ENCODE assay signal across 9 cellular contexts in genomic region chr20:35601990-35602389, GRCh38. TPM values are rescaled to one million over a fixed set of nuclear protein-coding genes. Genes with fewer than 3 reads are reported as not detected.
A peak's percentile ranks its signal among the peaks of the same experiment; 100 is the strongest.
DNase-seq lines count a peak whose midpoint lies in the region; ATAC-seq and TF ChIP-seq lines count a peak whose summit lies in the region.
"Had no signal": no experiment of that assay in that cellular context is flagged by ENCODE, and none has a peak within 500 bp of the region (broad histone marks: within the 10 kb centered on the region; RNA-seq: fewer than 3 reads in every experiment).

No MANE protein-coding gene starts in this region.

- no peak overlapping the region for H3K27ac Mint-ChIP-seq in CD4-positive, CD25-positive, alpha-beta regulatory T cell
- H3K27ac Mint-ChIP-seq in activated CD4-positive, alpha-beta T cell treated with anti-CD3 and anti-CD28 coated beads for 36 hours = no peak overlapping the region

- H3K36me3 Mint-ChIP-seq in CD4-positive, CD25-positive, alpha-beta regulatory T cell = no peaks in the 10 kb centered on the region
- H3K36me3 Mint-ChIP-seq in activated CD4-positive, alpha-beta T cell treated with anti-CD3 and anti-CD28 coated beads for 36 hours (ENCODE audit: low read depth) = no peaks in the 10 kb centered on the region

- TF ChIP-seq POLR2A in prostate gland (IDR thresholded peaks at IDR 0.05) = no peak

- intact Hi-C loops in prostate gland (cut with DNase I) = loop anchor here (5.0 kb wide), 2 partner anchors 95 to 285 kb away; partner anchors contain the start of genes NFS1 and ROMO1
- intact Hi-C loops in activated CD4-positive, alpha-beta T cell treated with anti-CD3 and anti-CD28 coated beads for 36 hours (cut with DNase I, micrococcal nuclease) = loop anchor here (1.0 to 5.0 kb wide), 8 partner anchors 13 to 352 kb away; partner anchors contain the start of genes NFS1 (in 2 of the 2), ROMO1 (in 2 of the 2), CPNE1 (in 1 of the 2) and RBM12 (in 1 of the 2)

- H3K9me3 Mint-ChIP-seq in CD4-positive, CD25-positive, alpha-beta regulatory T cell = peaks cover 0 to 2% (median 0%) of the 10 kb centered on the region in 7 donors
- H3K9me3 Mint-ChIP-seq in activated CD4-positive, alpha-beta T cell treated with anti-CD3 and anti-CD28 coated beads for 36 hours (ENCODE audit: low read depth) = no peaks in the 10 kb centered on the region

- peaks cover 57% of the 10 kb centered on the region for H3K27me3 Mint-ChIP-seq in CD4-positive, CD25-positive, alpha-beta regulatory T cell
- peaks cover 23% of the 10 kb centered on the region for H3K27me3 Mint-ChIP-seq in activated CD4-positive, alpha-beta T cell treated with anti-CD3 and anti-CD28 coated beads for 36 hours

- H3K4me1 ChIP-seq in CD4-positive, CD25-positive, alpha-beta regulatory T cell (ENCODE audit: control insufficient read depth, insufficient read depth, low read length, poor library complexity, severe bottlenecking) = peaks cover 18% of the 10 kb centered on the region
- H3K4me1 ChIP-seq in RWPE2 (ENCODE audit: insufficient read depth, poor library complexity, severe bottlenecking) (peaks cover 2% of the 10 kb centered on the region), prostate gland (replicated peaks) (no peaks in the 10 kb centered on the region), SJCRH30 (peaks cover 19% of the 10 kb centered on the region)

- 25% methylated on average over 30 of the region's 30 CpGs for WGBS in prostate gland

- no peaks in the 10 kb centered on the region for H3K27me3 ChIP-seq in CD4-positive, CD25-positive, alpha-beta regulatory T cell (ENCODE audit: control insufficient read depth, insufficient read depth, low read length)
- H3K27me3 ChIP-seq in RWPE2 (ENCODE audit: insufficient read depth, poor library complexity, severe bottlenecking) = peaks cover 9% of the 10 kb centered on the region
- H3K27me3 ChIP-seq in prostate gland (replicated peaks; ENCODE audit: insufficient read depth) = no peaks in the 10 kb centered on the region
- H3K27me3 ChIP-seq in SJCRH30 = no peaks in the 10 kb centered on the region

- no peaks in the 10 kb centered on the region for H3K9me3 ChIP-seq in CD4-positive, CD25-positive, alpha-beta regulatory T cell (ENCODE audit: control insufficient read depth in 2 of 2, low read length in 2 of 2)
- H3K9me3 ChIP-seq in RWPE2 (ENCODE audit: severe bottlenecking) = no peaks in the 10 kb centered on the region
- no peaks in the 10 kb centered on the region for H3K9me3 ChIP-seq in prostate gland
- H3K9me3 ChIP-seq in SJCRH30 (replicated peaks) = no peaks in the 10 kb centered on the region

- DNase-seq in CD4-positive, CD25-positive, alpha-beta regulatory T cell = no peak
- peak; percentile 85 for DNase-seq in RWPE2 (ENCODE audit: low spot score)
- no peak for DNase-seq in fibroblast of villous mesenchyme (ENCODE audit: low read depth)
- DNase-seq in prostate gland (ENCODE audit: low spot score) = no peak
- DNase-seq in SJCRH30 = no peak
- DNase-seq in activated CD4-positive, alpha-beta T cell treated with anti-CD3 and anti-CD28 coated beads for 36 hours = no peak
- DNase-seq in NCI-H146 treated with DMSO at 0.1 percent for 48 hours (lab: John Stamatoyannopoulos, UW; ENCODE audit: unreplicated experiment) = no peak
- DNase-seq: cortex of kidney had no signal

- no peak overlapping the region for H3K27ac ChIP-seq in CD4-positive, CD25-positive, alpha-beta regulatory T cell (ENCODE audit: insufficient read depth, low read length, poor library complexity, severe bottlenecking)
- H3K27ac ChIP-seq in RWPE2 (ENCODE audit: poor library complexity, severe bottlenecking) (no peak overlapping the region), prostate gland (no peak overlapping the region), SJCRH30 (no peak overlapping the region)

- peaks cover 0 to 16% (median 8%) of the 10 kb centered on the region in 4 donors for H3K4me1 Mint-ChIP-seq in CD4-positive, CD25-positive, alpha-beta regulatory T cell
- peaks cover 5% of the 10 kb centered on the region for H3K4me1 Mint-ChIP-seq in activated CD4-positive, alpha-beta T cell treated with anti-CD3 and anti-CD28 coated beads for 36 hours

- H3K4me3 ChIP-seq in CD4-positive, CD25-positive, alpha-beta regulatory T cell (ENCODE audit: low read depth, low read length) = no peak overlapping the region
- H3K4me3 ChIP-seq in RWPE2 (ENCODE audit: severe bottlenecking) = peak overlapping the region; percentile 22
- peak overlapping the region; percentile 59 for H3K4me3 ChIP-seq in fibroblast of villous mesenchyme (ENCODE audit: low read depth, low read length)
- peak overlapping the region; percentile 27 to 42 for H3K4me3 ChIP-seq in prostate gland
- no peak overlapping the region for H3K4me3 ChIP-seq in SJCRH30

- TF ChIP-seq CTCF in RWPE2 (IDR thresholded peaks at IDR 0.05; ENCODE audit: poor library complexity, severe bottlenecking) (no peak), fibroblast of villous mesenchyme (IDR thresholded peaks at IDR 0.05; ENCODE audit: insufficient read depth, low read depth, low read length) (no peak), prostate gland (IDR thresholded peaks at IDR 0.05) (no peak)

- no peaks in the 10 kb centered on the region for H3K36me3 ChIP-seq in CD4-positive, CD25-positive, alpha-beta regulatory T cell (ENCODE audit: control insufficient read depth, insufficient read depth, low read length)
- H3K36me3 ChIP-seq in RWPE2 (ENCODE audit: low read depth) = no peaks in the 10 kb centered on the region
- no peaks in the 10 kb centered on the region for H3K36me3 ChIP-seq in prostate gland
- no peaks in the 10 kb centered on the region for H3K36me3 ChIP-seq in SJCRH30

- peak overlapping the region in 3 of 4 donors; percentile 52 to 58 (median 58) for H3K4me3 Mint-ChIP-seq in CD4-positive, CD25-positive, alpha-beta regulatory T cell
- H3K4me3 Mint-ChIP-seq in activated CD4-positive, alpha-beta T cell treated with anti-CD3 and anti-CD28 coated beads for 36 hours = no peak overlapping the region

- POLR2A ChIA-PET in activated CD4-positive, alpha-beta T cell treated with anti-CD3 and anti-CD28 coated beads for 36 hours (lab: Charles Lee) = interaction anchor here (0.6 to 1.0 kb wide), 3 partner anchors 17 to 352 kb away, joined by 3 to 8 read pairs (median 4); partner anchors contain the start of gene SCAND1

- no peak for ATAC-seq in CD4-positive, CD25-positive, alpha-beta regulatory T cell (ENCODE audit: low read depth in 2 of 2)
- ATAC-seq in RWPE2 (ENCODE audit: low read depth) (no peak), HG02973 (IDR thresholded peaks at IDR 0.05; ENCODE audit: unreplicated experiment) (no peak)
- no peak for ATAC-seq in activated CD4-positive, alpha-beta T cell treated with anti-CD3 and anti-CD28 coated beads for 36 hours

- CTCF ChIA-PET in activated CD4-positive, alpha-beta T cell treated with anti-CD3 and anti-CD28 coated beads for 36 hours (lab: Charles Lee) = interaction anchor here (0.6 to 1.8 kb wide), 9 partner anchors 8 to 292 kb away, joined by 3 to 7 read pairs (median 4); partner anchors contain the start of gene SPAG4

RNA-seq across cellular contexts. Expression of gene SPAG4, which starts 13.6 kb away (rescaled TPM):
- total RNA-seq in CD4-positive, CD25-positive, alpha-beta regulatory T cell = 21.8 TPM
- 1 to 10 TPM in 1 of 4 donors, under 1 TPM in 3; 0.11 to 1.2 (median 0.34) TPM for polyA plus RNA-seq in CD4-positive, CD25-positive, alpha-beta regulatory T cell
- 5.6 and 8.1 TPM in 2 replicates for total RNA-seq in fibroblast of villous mesenchyme
- 10 to 100 TPM in 1 of 2 donors, under 1 TPM in 1; 0.91 to 10.4 TPM for total RNA-seq in prostate gland
- 3.5 and 4.3 TPM in 2 replicates for total RNA-seq in SJCRH30 (2014; rRNA removed; shearing (Covaris generic))
- total RNA-seq in activated CD4-positive, alpha-beta T cell treated with anti-CD3 and anti-CD28 coated beads for 36 hours = 1 to 10 TPM; 6.4 to 6.9 TPM

Comparison
In these comparisons a context has a peak if more than half of its experiments do, and no peak if none do; other contexts are left out.
1. H3K4me3 ChIP-seq: peak in RWPE2 (single experiment), fibroblast of villous mesenchyme (single experiment) and prostate gland (2 of 2); none in CD4-positive, CD25-positive, alpha-beta regulatory T cell (single experiment) and SJCRH30 (single experiment).